27 cellular contexts compared by ENCODE assay signal in genomic region chrX:97691901-97692455, GRCh38.
"Had no signal": no experiment of that assay in that cellular context is flagged by ENCODE, and none has a peak within 500 bp of the region (broad histone marks: within the 10 kb centered on the region; RNA-seq: fewer than 3 reads in every experiment).

No MANE protein-coding gene starts in this region.

- H3K27ac Mint-ChIP-seq: activated CD4-positive, alpha-beta T cell treated with anti-CD3 and anti-CD28 coated beads, Interleukin-2, amount 10 ng/mL, durations not matched to agents 7 days and 5 days; activated CD8-positive, alpha-beta T cell treated with anti-CD3 and anti-CD28 coated beads, Interleukin-2, amount 10 ng/mL, durations not matched to agents 7 days and 5 days; activated naive CD8-positive, alpha-beta T cell; activated T-helper 1 cell treated with anti-CD3 and anti-CD28 coated beads, Interleukin-12 subunit alpha, Interleukin-12 subunit beta, Interleukin-2, Interleukin-4 antibody, amounts not matched to agents 30 ng/mL and 10 ng/mL and 1 ng/mL, durations not matched to agents 14 hours and 24 hours and 36 hours; memory B cell; nephron progenitor cell; stimulated activated naive B cell treated with anti-CD40 and anti-IgM and Interleukin-4, amounts not matched to agents 10 μg/mL and 1 μg/mL and 100 μg/mL, for 72 hours; T-helper 1 cell treated with Interleukin-12 subunit alpha and Interleukin-12 subunit beta and Interleukin-4 antibody, amounts not matched to agents 30 μg/mL and 1 μg/mL, for 36 hours had no signal

- H3K27ac ChIP-seq: adrenal gland, gastroesophageal sphincter, heart left ventricle, sigmoid colon, transverse colon, uterus had no signal

- H3K9me3 ChIP-seq: adrenal gland, gastroesophageal sphincter, mucosa of descending colon, sigmoid colon, transverse colon, uterus had no signal

- H3K36me3 Mint-ChIP-seq: activated naive CD8-positive, alpha-beta T cell; memory B cell; stimulated activated naive B cell treated with anti-CD40 and anti-IgM and Interleukin-4, amounts not matched to agents 10 μg/mL and 1 μg/mL and 100 μg/mL, for 72 hours had no signal

- H3K4me3 ChIP-seq: adrenal gland, gastroesophageal sphincter, heart left ventricle, mucosa of descending colon, sigmoid colon, transverse colon, uterus had no signal

- H3K36me3 ChIP-seq: adrenal gland, gastroesophageal sphincter, heart left ventricle, sigmoid colon, transverse colon, uterus had no signal

- H3K27me3 ChIP-seq: adrenal gland, gastroesophageal sphincter, sigmoid colon, transverse colon had no signal

- H3K4me3 Mint-ChIP-seq: activated CD4-positive, alpha-beta T cell treated with anti-CD3 and anti-CD28 coated beads, Interleukin-2, amount 10 ng/mL, durations not matched to agents 7 days and 5 days; activated CD8-positive, alpha-beta T cell treated with anti-CD3 and anti-CD28 coated beads, Interleukin-2, amount 10 ng/mL, durations not matched to agents 7 days and 5 days; activated naive CD8-positive, alpha-beta T cell; activated T-helper 1 cell treated with anti-CD3 and anti-CD28 coated beads, Interleukin-12 subunit alpha, Interleukin-12 subunit beta, Interleukin-2, Interleukin-4 antibody, amounts not matched to agents 30 ng/mL and 10 ng/mL and 1 ng/mL, durations not matched to agents 14 hours and 24 hours and 36 hours; memory B cell; nephron progenitor cell; stimulated activated naive B cell treated with anti-CD40 and anti-IgM and Interleukin-4, amounts not matched to agents 10 μg/mL and 1 μg/mL and 100 μg/mL, for 72 hours; T-helper 1 cell treated with Interleukin-12 subunit alpha and Interleukin-12 subunit beta and Interleukin-4 antibody, amounts not matched to agents 30 μg/mL and 1 μg/mL, for 36 hours had no signal

- H3K4me1 ChIP-seq: adrenal gland, gastroesophageal sphincter, sigmoid colon, transverse colon, uterus had no signal

- DNase-seq: activated CD4-positive, alpha-beta T cell treated with anti-CD3 and anti-CD28 coated beads, Interleukin-2, amount 10 ng/mL, durations not matched to agents 7 days and 5 days; activated CD8-positive, alpha-beta T cell treated with anti-CD3 and anti-CD28 coated beads, Interleukin-2, amount 10 ng/mL, durations not matched to agents 7 days and 5 days; activated gamma-delta T cell treated with Interleukin-2 at 50 U/mL for 16 hours; adrenal gland; cerebellar nuclear complex; cortex of kidney; effector CD4-positive, alpha-beta T cell; heart left ventricle; islet precursor cell; left cardiac atrium; mucosa of descending colon; nephron progenitor cell; occipital lobe; sigmoid colon; stimulated activated CD4-positive, alpha-beta T cell treated with anti-CD3 and anti-CD28 coated beads, Interleukin-2, amount 100 ng/mL, for 48 hours; stimulated activated CD8-positive, alpha-beta memory T cell treated with anti-CD3 and anti-CD28 coated beads, Interleukin-4, amount 100 ng/mL, for 48 hours; stimulated activated naive B cell treated with anti-CD40 and anti-IgM and Interleukin-4, amounts not matched to agents 10 μg/mL and 1 μg/mL and 100 μg/mL, for 72 hours; T1000; transverse colon; uterus had no signal

- H3K27me3 Mint-ChIP-seq: activated CD4-positive, alpha-beta T cell treated with anti-CD3 and anti-CD28 coated beads, Interleukin-2, amount 10 ng/mL, durations not matched to agents 7 days and 5 days had no signal

- H3K4me1 Mint-ChIP-seq: activated CD4-positive, alpha-beta T cell treated with anti-CD3 and anti-CD28 coated beads, Interleukin-2, amount 10 ng/mL, durations not matched to agents 7 days and 5 days; memory B cell; nephron progenitor cell; stimulated activated naive B cell treated with anti-CD40 and anti-IgM and Interleukin-4, amounts not matched to agents 10 μg/mL and 1 μg/mL and 100 μg/mL, for 72 hours had no signal

- ATAC-seq: activated CD8-positive, alpha-beta T cell treated with anti-CD3 and anti-CD28 coated beads, Interleukin-2, amount 10 ng/mL, durations not matched to agents 7 days and 5 days; esophagus mucosa; gastroesophageal sphincter; heart left ventricle; left cardiac atrium; mucosa of descending colon; stimulated activated naive B cell treated with anti-CD40 and anti-IgM and Interleukin-4, amounts not matched to agents 10 μg/mL and 1 μg/mL and 100 μg/mL, for 72 hours had no signal

- FAIRE-seq: bronchial epithelial cell had no signal

- H3K9me3 Mint-ChIP-seq: activated CD4-positive, alpha-beta T cell treated with anti-CD3 and anti-CD28 coated beads, Interleukin-2, amount 10 ng/mL, durations not matched to agents 7 days and 5 days; activated T-helper 1 cell treated with anti-CD3 and anti-CD28 coated beads, Interleukin-12 subunit alpha, Interleukin-12 subunit beta, Interleukin-2, Interleukin-4 antibody, amounts not matched to agents 30 ng/mL and 10 ng/mL and 1 ng/mL, durations not matched to agents 14 hours and 24 hours and 36 hours; memory B cell; stimulated activated naive B cell treated with anti-CD40 and anti-IgM and Interleukin-4, amounts not matched to agents 10 μg/mL and 1 μg/mL and 100 μg/mL, for 72 hours; T-helper 1 cell treated with Interleukin-12 subunit alpha and Interleukin-12 subunit beta and Interleukin-4 antibody, amounts not matched to agents 30 μg/mL and 1 μg/mL, for 36 hours had no signal
